In genomic region chr9:69526699-69527098, GRCh38 we compare ENCODE assay signal across 28 cellular contexts.
"Had no signal": no experiment of that assay in that cellular context is flagged by ENCODE, and none has a peak within 500 bp of the region (broad histone marks: within the 10 kb centered on the region; RNA-seq: fewer than 3 reads in every experiment).

No MANE protein-coding gene starts in this region.

- H3K4me1 Mint-ChIP-seq: endodermal cell, naive B cell had no signal

- H3K4me3 ChIP-seq: coronary artery, dorsolateral prefrontal cortex, esophagus squamous epithelium, gastrocnemius medialis, heart right ventricle, left lung, lower lobe of right lung, mucosa of descending colon had no signal

- H3K27ac Mint-ChIP-seq: effector memory CD8-positive, alpha-beta T cell; endodermal cell; mesothelial cell of epicardium; naive B cell had no signal

- H3K4me3 Mint-ChIP-seq: effector memory CD8-positive, alpha-beta T cell; endodermal cell; mesothelial cell of epicardium; naive B cell had no signal

- H3K4me1 ChIP-seq: esophagus squamous epithelium, gastrocnemius medialis, left lung, lower lobe of right lung had no signal

- H3K9me3 ChIP-seq: esophagus squamous epithelium, gastrocnemius medialis, mucosa of descending colon had no signal

- H3K27ac ChIP-seq: coronary artery, dorsolateral prefrontal cortex, epithelial cell of prostate, esophagus squamous epithelium, gastrocnemius medialis, heart right ventricle, left lung, lower lobe of right lung had no signal

- H3K27me3 ChIP-seq: dorsolateral prefrontal cortex, esophagus squamous epithelium, gastrocnemius medialis, heart right ventricle, left lung had no signal

- H3K36me3 Mint-ChIP-seq: mesothelial cell of epicardium, naive B cell had no signal

- DNase-seq: dermis blood vessel endothelial cell; dorsolateral prefrontal cortex; effector CD8-positive, alpha-beta T cell; effector memory CD8-positive, alpha-beta T cell; endodermal cell; erythroblast; esophagus squamous epithelium; foreskin fibroblast; foreskin melanocyte; gastrocnemius medialis; glutamatergic neuron; head of caudate nucleus; heart right ventricle; hippocampal formation; left cardiac atrium; left lung; left ventricle myocardium superior; lower lobe of right lung; mesenchymal stem cell; mucosa of descending colon; naive B cell had no signal

- H3K36me3 ChIP-seq: esophagus squamous epithelium, gastrocnemius medialis, heart right ventricle, left lung, lower lobe of right lung had no signal

- FAIRE-seq: colon, endometrium, islet of Langerhans, keratinocyte had no signal
